8 cellular contexts compared by ENCODE assay signal in the genomic region with DNA sequence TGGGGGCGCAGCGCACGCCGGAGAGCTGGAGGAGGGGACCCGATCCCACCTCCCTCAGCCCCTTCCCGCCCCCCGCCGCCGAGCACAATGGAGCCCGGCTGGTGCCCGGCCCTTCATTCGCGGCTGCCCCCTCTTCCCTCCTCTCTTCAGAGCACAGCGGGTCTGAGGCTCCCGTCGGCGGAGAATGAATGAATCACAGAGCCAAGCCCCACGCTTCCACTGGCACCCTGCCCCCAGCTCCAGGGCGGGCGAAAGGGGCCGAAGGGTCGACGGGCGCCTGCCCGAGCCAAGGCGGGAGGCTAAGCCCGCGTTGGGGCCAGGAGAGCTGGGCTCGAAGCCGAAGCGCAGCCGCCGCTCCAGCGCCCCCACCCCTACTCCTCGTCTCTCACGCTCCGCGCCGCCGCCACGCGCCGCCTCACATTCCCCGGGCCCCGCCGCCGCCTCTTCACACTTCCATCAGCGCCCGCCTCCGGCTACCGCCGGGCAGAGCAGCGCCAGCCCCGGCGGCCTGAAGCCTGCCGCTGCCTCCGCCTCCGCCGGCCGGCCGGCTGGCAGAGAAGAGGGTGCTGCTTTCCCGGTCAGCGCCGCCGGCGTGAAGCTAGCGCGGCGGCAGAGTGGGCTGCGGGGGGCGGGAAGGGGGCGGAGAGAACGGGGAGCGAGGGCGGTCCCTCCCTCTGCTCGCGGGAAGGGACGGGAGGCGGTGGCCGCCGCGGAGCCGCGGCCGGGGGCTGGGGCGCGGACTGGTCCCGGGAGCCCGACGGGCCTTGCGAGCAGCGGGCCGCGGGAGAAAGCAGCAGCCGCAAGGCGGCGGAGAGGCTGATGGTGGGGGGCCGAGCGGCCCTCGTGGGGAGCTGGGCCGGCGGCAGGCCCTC. TPM values are rescaled to one million over a fixed set of nuclear protein-coding genes. Genes with fewer than 3 reads are reported as not detected.
DNase-seq lines count a peak whose midpoint lies in the region; ATAC-seq and TF ChIP-seq lines count a peak whose summit lies in the region.

A gene with protein sequence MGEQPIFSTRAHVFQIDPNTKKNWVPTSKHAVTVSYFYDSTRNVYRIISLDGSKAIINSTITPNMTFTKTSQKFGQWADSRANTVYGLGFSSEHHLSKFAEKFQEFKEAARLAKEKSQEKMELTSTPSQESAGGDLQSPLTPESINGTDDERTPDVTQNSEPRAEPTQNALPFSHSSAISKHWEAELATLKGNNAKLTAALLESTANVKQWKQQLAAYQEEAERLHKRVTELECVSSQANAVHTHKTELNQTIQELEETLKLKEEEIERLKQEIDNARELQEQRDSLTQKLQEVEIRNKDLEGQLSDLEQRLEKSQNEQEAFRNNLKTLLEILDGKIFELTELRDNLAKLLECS (minus strand): TSS at position 616 of the 872 bp plus-strand sequence. CDS start 1,360 bp downstream, outside the sequence.

- no peak for TF ChIP-seq EP300 in Ishikawa (IDR thresholded peaks at IDR 0.05; ENCODE audit: borderline replicate concordance)

- no peak for TF ChIP-seq CTCF in osteoblast (IDR thresholded peaks at IDR 0.05; ENCODE audit: extremely low read depth, low read depth, low read length)

- WGBS in thymus = under 1% methylated on average over 102 of the region's 102 CpGs

- peaks cover 32% of the 10 kb centered on the region for H3K79me2 ChIP-seq in osteoblast (ENCODE audit: insufficient read depth, low read length)

- peak; percentile 63 for ATAC-seq in GM21723 (IDR thresholded peaks at IDR 0.05; ENCODE audit: unreplicated experiment)

- DNase-seq in EH (ENCODE audit: low read depth) (peak; percentile 82), SK-MEL-5 (ENCODE audit: low read depth, low spot score) (peak; percentile 78), germinal center (ENCODE audit: low spot score) (peak; percentile 65), osteoblast (ENCODE audit: insufficient read length, low spot score, missing footprints) (peak; percentile 93)
- peak; percentile 80 for DNase-seq in activated naive CD4-positive, alpha-beta T cell treated with anti-CD3 and anti-CD28 coated beads, Interleukin-2, amount 50 U/mL, for 16 hours

- peaks cover 10% of the 10 kb centered on the region for H4K20me1 ChIP-seq in osteoblast (ENCODE audit: insufficient read depth, low read length)

- H3K27me3 ChIP-seq in osteoblast (ENCODE audit: insufficient read depth, low read length) (no peaks in the 10 kb centered on the region), thymus (ENCODE audit: control insufficient read depth, insufficient read depth) (peaks cover 29% of the 10 kb centered on the region)

- H3K9me3 ChIP-seq in osteoblast (ENCODE audit: low read depth, low read length) (no peaks in the 10 kb centered on the region), thymus (ENCODE audit: control insufficient read depth) (no peaks in the 10 kb centered on the region)

- H3K27ac ChIP-seq in osteoblast (ENCODE audit: low read depth, low read length) (peak within 1 kb of the TSS; percentile 90), thymus (ENCODE audit: low read depth) (peak within 1 kb of the TSS; percentile 85)

- peak within 1 kb of the TSS; percentile 96 for H2AFZ ChIP-seq in osteoblast (ENCODE audit: low read length)

- H3K4me2 ChIP-seq in osteoblast (ENCODE audit: insufficient read depth, low read length) = peak within 1 kb of the TSS; percentile 80

- peaks cover 17% of the 10 kb centered on the region for H3K4me1 ChIP-seq in osteoblast (ENCODE audit: insufficient read depth, low read length)
- peaks cover 10% of the 10 kb centered on the region for H3K4me1 ChIP-seq in thymus (ENCODE audit: control insufficient read depth, insufficient read depth, low read length)

- peak within 1 kb of the TSS; percentile 72 for H3K4me3 ChIP-seq in osteoblast (ENCODE audit: insufficient read depth, low read length)
- peak within 1 kb of the TSS; percentile 74 for H3K4me3 ChIP-seq in thymus (ENCODE audit: low read length)

- TF ChIP-seq RAD21 in Ishikawa (IDR thresholded peaks at IDR 0.05; ENCODE audit: low read depth) = no peak

- no peaks in the 10 kb centered on the region for H3K36me3 ChIP-seq in osteoblast (ENCODE audit: insufficient read depth, low read length)
- H3K36me3 ChIP-seq in thymus (ENCODE audit: control insufficient read depth, insufficient read depth) = no peaks in the 10 kb centered on the region

- in situ Hi-C loops in SK-MEL-5 (cut with HindIII; ENCODE audit: low pct_unique_long_range_greater_than_20kb, low sequenced_read_pairs) = no loop called here

TF ChIP-seq in Ishikawa, 13 proteins besides CTCF, POLR2A, EP300 and RAD21:
- TF ChIP-seq CREB1 (IDR thresholded peaks at IDR 0.05; ENCODE audit: low read depth) (no peak), TEAD4 (IDR thresholded peaks at IDR 0.05) (peak; percentile 30; the same call in 1 of the 2 replicates), NFIC (IDR thresholded peaks at IDR 0.05) (0 out of 2 replicates have a peak, but pooled peaks have one; percentile 23), ZBTB7A (IDR thresholded peaks at IDR 0.05; ENCODE audit: low read depth) (no peak), FOXM1 (IDR thresholded peaks at IDR 0.05; ENCODE audit: borderline replicate concordance, low read depth) (no peak), EGR1 (IDR thresholded peaks at IDR 0.05) (no peak), TAF1 (IDR thresholded peaks at IDR 0.05; ENCODE audit: low read depth) (no peak; the same call in 1 of the 2 replicates)
- TF ChIP-seq, protein P1, sequence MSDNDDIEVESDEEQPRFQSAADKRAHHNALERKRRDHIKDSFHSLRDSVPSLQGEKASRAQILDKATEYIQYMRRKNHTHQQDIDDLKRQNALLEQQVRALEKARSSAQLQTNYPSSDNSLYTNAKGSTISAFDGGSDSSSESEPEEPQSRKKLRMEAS (IDR thresholded peaks at IDR 0.05) = peak; percentile 83
- TF ChIP-seq, protein P2, sequence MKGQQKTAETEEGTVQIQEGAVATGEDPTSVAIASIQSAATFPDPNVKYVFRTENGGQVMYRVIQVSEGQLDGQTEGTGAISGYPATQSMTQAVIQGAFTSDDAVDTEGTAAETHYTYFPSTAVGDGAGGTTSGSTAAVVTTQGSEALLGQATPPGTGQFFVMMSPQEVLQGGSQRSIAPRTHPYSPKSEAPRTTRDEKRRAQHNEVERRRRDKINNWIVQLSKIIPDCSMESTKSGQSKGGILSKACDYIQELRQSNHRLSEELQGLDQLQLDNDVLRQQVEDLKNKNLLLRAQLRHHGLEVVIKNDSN (IDR thresholded peaks at IDR 0.05) = no peak
- TF ChIP-seq, protein P3, sequence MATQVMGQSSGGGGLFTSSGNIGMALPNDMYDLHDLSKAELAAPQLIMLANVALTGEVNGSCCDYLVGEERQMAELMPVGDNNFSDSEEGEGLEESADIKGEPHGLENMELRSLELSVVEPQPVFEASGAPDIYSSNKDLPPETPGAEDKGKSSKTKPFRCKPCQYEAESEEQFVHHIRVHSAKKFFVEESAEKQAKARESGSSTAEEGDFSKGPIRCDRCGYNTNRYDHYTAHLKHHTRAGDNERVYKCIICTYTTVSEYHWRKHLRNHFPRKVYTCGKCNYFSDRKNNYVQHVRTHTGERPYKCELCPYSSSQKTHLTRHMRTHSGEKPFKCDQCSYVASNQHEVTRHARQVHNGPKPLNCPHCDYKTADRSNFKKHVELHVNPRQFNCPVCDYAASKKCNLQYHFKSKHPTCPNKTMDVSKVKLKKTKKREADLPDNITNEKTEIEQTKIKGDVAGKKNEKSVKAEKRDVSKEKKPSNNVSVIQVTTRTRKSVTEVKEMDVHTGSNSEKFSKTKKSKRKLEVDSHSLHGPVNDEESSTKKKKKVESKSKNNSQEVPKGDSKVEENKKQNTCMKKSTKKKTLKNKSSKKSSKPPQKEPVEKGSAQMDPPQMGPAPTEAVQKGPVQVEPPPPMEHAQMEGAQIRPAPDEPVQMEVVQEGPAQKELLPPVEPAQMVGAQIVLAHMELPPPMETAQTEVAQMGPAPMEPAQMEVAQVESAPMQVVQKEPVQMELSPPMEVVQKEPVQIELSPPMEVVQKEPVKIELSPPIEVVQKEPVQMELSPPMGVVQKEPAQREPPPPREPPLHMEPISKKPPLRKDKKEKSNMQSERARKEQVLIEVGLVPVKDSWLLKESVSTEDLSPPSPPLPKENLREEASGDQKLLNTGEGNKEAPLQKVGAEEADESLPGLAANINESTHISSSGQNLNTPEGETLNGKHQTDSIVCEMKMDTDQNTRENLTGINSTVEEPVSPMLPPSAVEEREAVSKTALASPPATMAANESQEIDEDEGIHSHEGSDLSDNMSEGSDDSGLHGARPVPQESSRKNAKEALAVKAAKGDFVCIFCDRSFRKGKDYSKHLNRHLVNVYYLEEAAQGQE (IDR thresholded peaks at IDR 0.05; ENCODE audit: low read depth) = no peak
TF ChIP-seq in Ishikawa: peak in this region for 3.

RNA-seq across cellular contexts. Expression of the gene that starts here (rescaled TPM):
- total RNA-seq in SK-MEL-5 (2014; rRNA removed; shearing (Covaris generic)) = 12.6 and 13.7 TPM in 2 replicates
- 7.5 and 10.0 TPM in 2 replicates for polyA plus RNA-seq in SK-MEL-5 (2015; cell fraction: cytosol; rRNA removed)
- 2.6 and 2.8 TPM in 2 replicates for polyA plus RNA-seq in SK-MEL-5 (2015; cell fraction: nucleus; rRNA removed)
- total RNA-seq in osteoblast = 10.6 and 14.1 TPM in 2 replicates
- polyA plus RNA-seq in thymus = 2.0 TPM

Comparison
In these comparisons a context has a peak if more than half of its experiments do, and no peak if none do; other contexts are left out.
1. Peak in every context shown above with its lines: DNase-seq, ATAC-seq, H3K4me3 ChIP-seq and H3K27ac ChIP-seq.